9 cellular contexts compared by ENCODE assay signal in the genomic region with DNA sequence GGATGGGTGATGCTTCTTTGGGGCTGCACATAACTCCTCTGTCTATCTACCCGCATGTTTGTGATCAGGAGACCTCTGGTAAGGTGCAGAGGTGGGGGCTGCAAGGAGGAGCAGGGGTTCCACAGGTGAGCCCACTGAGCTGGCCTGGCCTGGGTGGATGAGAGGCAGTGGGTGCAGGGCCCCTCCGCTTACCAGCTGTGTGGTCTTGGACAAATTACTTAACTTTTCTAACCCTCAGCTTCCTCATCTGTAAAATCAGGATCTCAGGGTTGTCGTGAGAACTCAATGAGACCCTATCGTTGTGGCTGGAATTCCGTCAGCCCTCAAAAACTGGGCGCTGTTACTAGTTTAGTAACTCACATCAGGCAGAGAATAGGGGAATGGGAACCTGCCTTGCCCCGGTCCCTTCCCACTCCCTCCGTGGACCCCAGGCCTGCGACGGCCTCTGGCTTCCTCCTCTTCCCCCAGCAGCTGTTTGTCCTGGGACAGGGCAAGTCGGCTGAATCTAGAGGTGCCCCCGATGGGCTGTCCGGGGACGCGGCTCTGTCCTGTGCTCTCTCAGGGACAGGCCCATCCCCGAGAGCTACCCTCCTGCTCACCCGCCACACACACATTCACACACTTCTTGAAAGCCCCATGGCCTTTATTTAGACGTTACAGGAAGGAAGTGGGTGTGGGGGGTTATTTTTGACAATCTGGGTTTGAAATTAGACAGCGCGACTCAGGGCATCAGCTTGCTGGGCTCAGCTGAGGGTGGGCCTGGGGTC. TPM values are rescaled to one million over a fixed set of nuclear protein-coding genes. Genes with fewer than 3 reads are reported as not detected.
DNase-seq lines count a peak whose midpoint lies in the region; ATAC-seq, FAIRE-seq and TF ChIP-seq lines count a peak whose summit lies in the region.
"Had no signal": no experiment of that assay in that cellular context is flagged by ENCODE, and none has a peak within 500 bp of the region (broad histone marks: within the 10 kb centered on the region; RNA-seq: fewer than 3 reads in every experiment).

No MANE protein-coding gene starts in this region.

- DNase-seq in SKM-1 treated with dmso at 0.1 percent for 144 hours (lab: John Stamatoyannopoulos, UW; ENCODE audit: unreplicated experiment) (peak; percentile 29), neural progenitor cell (ENCODE audit: low spot score) (no peak), NCI-H82 treated with DMSO at 0.1 percent for 48 hours (lab: John Stamatoyannopoulos, UW; ENCODE audit: unreplicated experiment) (no peak), H54 (ENCODE audit: insufficient read length, low spot score) (no peak), retina (no peak)
- DNase-seq in activated naive CD8-positive, alpha-beta T cell treated with anti-CD3 and anti-CD28 coated beads, Interleukin-2, amount 10 ng/mL, durations not matched to agents 7 days and 5 days = peak; percentile 70

- FAIRE-seq in H54 (lab: Jason Lieb, UNC) = no peak

- peaks cover 73% of the 10 kb centered on the region for H3K4me1 Mint-ChIP-seq in activated naive CD8-positive, alpha-beta T cell treated with anti-CD3 and anti-CD28 coated beads, Interleukin-2, amount 10 ng/mL, durations not matched to agents 7 days and 5 days
- peaks cover 37% of the 10 kb centered on the region for H3K4me1 Mint-ChIP-seq in neural progenitor cell

- POLR2A ChIA-PET in activated naive CD8-positive, alpha-beta T cell treated with anti-CD3 and anti-CD28 coated beads, Interleukin-2, amount 10 ng/mL, durations not matched to agents 7 days and 5 days (lab: Charles Lee) = interaction anchor here (0.6 to 13.5 kb wide), 12 partner anchors 9 to 150 kb away, joined by 3 to 1055 read pairs (median 8); a partner anchor contains a TSS

- no peaks in the 10 kb centered on the region for H3K27me3 Mint-ChIP-seq in activated naive CD8-positive, alpha-beta T cell treated with anti-CD3 and anti-CD28 coated beads, Interleukin-2, amount 10 ng/mL, durations not matched to agents 7 days and 5 days
- H3K27me3 Mint-ChIP-seq in neural progenitor cell (ENCODE audit: insufficient read depth, low read depth) = peaks cover 8% of the 10 kb centered on the region

- H3K27ac ChIP-seq in neural progenitor cell = no peak overlapping the region

- peak overlapping the region; percentile 100 for H3K27ac Mint-ChIP-seq in activated naive CD8-positive, alpha-beta T cell treated with anti-CD3 and anti-CD28 coated beads, Interleukin-2, amount 10 ng/mL, durations not matched to agents 7 days and 5 days
- H3K27ac Mint-ChIP-seq in neural progenitor cell = peak overlapping the region; percentile 60

- no peaks in the 10 kb centered on the region for H3K36me3 ChIP-seq in neural progenitor cell

- TF ChIP-seq CTCF in neural progenitor cell (IDR thresholded peaks at IDR 0.05) = no peak

- peaks cover 26% of the 10 kb centered on the region for H3F3A ChIP-seq in neural progenitor cell (ENCODE audit: low read depth)

- no peaks in the 10 kb centered on the region for H4K20me1 ChIP-seq in neural progenitor cell (ENCODE audit: low read depth)

- no peaks in the 10 kb centered on the region for H3K79me2 ChIP-seq in neural progenitor cell (ENCODE audit: low read depth)

- ATAC-seq in GM18520 (IDR thresholded peaks at IDR 0.05; ENCODE audit: unreplicated experiment) (peak; percentile 33), HG02938 (IDR thresholded peaks at IDR 0.05; ENCODE audit: unreplicated experiment) (peak; percentile 45)
- ATAC-seq in activated naive CD8-positive, alpha-beta T cell treated with anti-CD3 and anti-CD28 coated beads, Interleukin-2, amount 10 ng/mL, durations not matched to agents 7 days and 5 days (ENCODE audit: low read depth) = peak; percentile 57

- H3K4me1 ChIP-seq in neural progenitor cell = peaks cover 20% of the 10 kb centered on the region

- no peaks in the 10 kb centered on the region for H3K9me3 Mint-ChIP-seq in activated naive CD8-positive, alpha-beta T cell treated with anti-CD3 and anti-CD28 coated beads, Interleukin-2, amount 10 ng/mL, durations not matched to agents 7 days and 5 days
- no peaks in the 10 kb centered on the region for H3K9me3 Mint-ChIP-seq in neural progenitor cell

- no peak overlapping the region for H3K9ac ChIP-seq in neural progenitor cell

- H3K9me3 ChIP-seq in neural progenitor cell (ENCODE audit: low read depth) = no peaks in the 10 kb centered on the region

- TF ChIP-seq POLR2A in H54 (IDR thresholded peaks at IDR 0.05; ENCODE audit: low read depth, low read length) = no peak

- H3K4me2 ChIP-seq in neural progenitor cell = no peak overlapping the region

- peak overlapping the region; percentile 89 for H3K4me3 Mint-ChIP-seq in activated naive CD8-positive, alpha-beta T cell treated with anti-CD3 and anti-CD28 coated beads, Interleukin-2, amount 10 ng/mL, durations not matched to agents 7 days and 5 days
- H3K4me3 Mint-ChIP-seq in neural progenitor cell = no peak overlapping the region

- H3K27me3 ChIP-seq in neural progenitor cell = no peaks in the 10 kb centered on the region

- H3K4me3 ChIP-seq in neural progenitor cell = no peak overlapping the region

- H2AFZ ChIP-seq in neural progenitor cell (replicated peaks) = no peak overlapping the region

- peaks cover 47% of the 10 kb centered on the region for H3K36me3 Mint-ChIP-seq in activated naive CD8-positive, alpha-beta T cell treated with anti-CD3 and anti-CD28 coated beads, Interleukin-2, amount 10 ng/mL, durations not matched to agents 7 days and 5 days
- no peaks in the 10 kb centered on the region for H3K36me3 Mint-ChIP-seq in neural progenitor cell

RNA-seq across cellular contexts. Expression of a gene that starts 7.6 kb away (rescaled TPM):
- total RNA-seq in activated naive CD8-positive, alpha-beta T cell treated with anti-CD3 and anti-CD28 coated beads, Interleukin-2, amount 10 ng/mL, durations not matched to agents 7 days and 5 days = 100 to 1,000 TPM; 349 to 370 TPM
- total RNA-seq in neural progenitor cell (ENCODE audit: low replicate concordance) = 4.4 and 6.0 TPM in 2 replicates
- total RNA-seq: fibroblast of villous mesenchyme had no signal

RNA-seq across cellular contexts. Expression of a gene that starts 11.7 kb away (rescaled TPM):
- 100 to 1,000 TPM; 175 to 189 TPM for total RNA-seq in activated naive CD8-positive, alpha-beta T cell treated with anti-CD3 and anti-CD28 coated beads, Interleukin-2, amount 10 ng/mL, durations not matched to agents 7 days and 5 days
- 214 and 291 TPM in 2 replicates for total RNA-seq in neural progenitor cell (ENCODE audit: low replicate concordance)

RNA-seq across cellular contexts. Expression of a gene that starts 11.9 kb away (rescaled TPM):
- total RNA-seq in activated naive CD8-positive, alpha-beta T cell treated with anti-CD3 and anti-CD28 coated beads, Interleukin-2, amount 10 ng/mL, durations not matched to agents 7 days and 5 days = 10 to 100 TPM; 50.0 to 55.7 TPM
- 27.3 and 32.0 TPM in 2 replicates for total RNA-seq in neural progenitor cell (ENCODE audit: low replicate concordance)

RNA-seq across cellular contexts. Expression of a gene that starts 15.0 kb away (rescaled TPM):
- total RNA-seq in activated naive CD8-positive, alpha-beta T cell treated with anti-CD3 and anti-CD28 coated beads, Interleukin-2, amount 10 ng/mL, durations not matched to agents 7 days and 5 days = 100 to 1,000 TPM; 210 to 217 TPM
- total RNA-seq in neural progenitor cell (ENCODE audit: low replicate concordance) = 314 and 399 TPM in 2 replicates

RNA-seq across cellular contexts. Expression of a gene that starts 15.2 kb away (rescaled TPM):
- not detected for total RNA-seq in activated naive CD8-positive, alpha-beta T cell treated with anti-CD3 and anti-CD28 coated beads, Interleukin-2, amount 10 ng/mL, durations not matched to agents 7 days and 5 days
- total RNA-seq in neural progenitor cell (ENCODE audit: low replicate concordance) = not detected in 2 replicates
- total RNA-seq: fibroblast of villous mesenchyme had no signal

Comparison
In these comparisons a context has a peak if more than half of its experiments do, and no peak if none do; other contexts are left out.
1. DNase-seq: peak in SKM-1 treated with dmso at 0.1 percent for 144 hours (single experiment) and activated naive CD8-positive, alpha-beta T cell treated with anti-CD3 and anti-CD28 coated beads, Interleukin-2, amount 10 ng/mL, durations not matched to agents 7 days and 5 days (single experiment); none in neural progenitor cell (single experiment), NCI-H82 treated with DMSO at 0.1 percent for 48 hours (single experiment), H54 (single experiment) and retina (single experiment).
2. RNA of a gene that starts 7.6 kb away (total RNA-seq): 349 to 370 TPM in activated naive CD8-positive, alpha-beta T cell treated with anti-CD3 and anti-CD28 coated beads, Interleukin-2, amount 10 ng/mL, durations not matched to agents 7 days and 5 days; 4.4 to 6.0 TPM in neural progenitor cell; every median in the first group is over 10 times any median in the second.
3. Peak in every context shown above with its lines, with median percentiles within 50 percentile points of each other: ATAC-seq.